In the genomic region with DNA sequence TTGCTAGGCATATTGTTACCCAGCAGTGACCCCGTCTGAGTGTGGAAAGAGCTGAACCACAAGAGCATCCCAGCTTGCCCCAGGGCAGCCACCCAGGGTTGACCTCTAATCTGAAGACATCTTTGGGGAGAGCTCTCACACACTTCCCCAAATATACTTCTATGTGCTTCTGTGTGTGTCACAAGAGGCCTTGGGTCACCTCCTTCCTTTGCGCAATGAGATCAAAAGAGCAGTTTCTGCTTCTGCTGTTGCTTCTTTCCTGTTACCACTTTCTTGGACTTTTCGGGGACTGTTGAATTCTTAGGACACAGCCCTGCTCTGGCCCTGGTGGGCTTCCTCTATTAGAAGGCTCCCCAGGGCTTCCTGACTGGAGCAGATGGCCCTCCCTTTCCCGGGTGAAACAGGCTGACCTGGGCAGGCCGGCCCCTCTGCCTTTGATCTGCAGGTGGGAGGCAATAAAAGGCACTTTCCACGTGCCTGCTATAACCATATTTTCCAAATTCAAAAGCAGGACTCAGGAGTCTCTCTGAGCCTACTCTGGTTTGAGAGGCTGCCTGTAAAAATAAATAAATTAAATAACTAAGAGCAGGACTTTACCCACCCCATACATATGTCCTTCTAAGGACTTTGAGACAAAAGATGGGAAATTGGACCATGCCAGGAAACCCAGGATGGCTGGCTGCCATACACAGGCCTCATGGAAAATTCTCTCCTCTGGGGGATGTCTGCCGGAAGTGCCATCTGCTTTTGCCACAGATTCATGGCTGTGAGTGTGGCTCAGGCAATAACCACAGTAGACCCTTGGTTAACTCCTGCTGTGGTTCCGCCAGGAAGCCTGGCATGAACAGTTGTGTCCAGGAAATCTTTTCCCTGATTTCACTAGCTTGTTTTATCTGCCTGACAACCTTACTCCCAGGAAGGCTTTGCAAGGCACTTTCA, we compare ENCODE assay signal across 1 cellular context.
TF ChIP-seq lines count a peak whose summit lies in the region.

No MANE protein-coding gene starts in this region.

TF ChIP-seq in H1, 55 proteins besides CTCF, POLR2A, EP300 and RAD21:
- TF ChIP-seq MAFK (IDR thresholded peaks at IDR 0.05; ENCODE audit: low read depth, low read length) (no peak), CHD1 (IDR thresholded peaks at IDR 0.05; ENCODE audit: low read depth, low read length) (no peak), RBBP5 (IDR thresholded peaks at IDR 0.05; ENCODE audit: borderline replicate concordance, low read depth, low read length) (no peak), POLR2AphosphoS5 (IDR thresholded peaks at IDR 0.05; ENCODE audit: low read depth, low read length) (no peak), SRF (IDR thresholded peaks at IDR 0.05; ENCODE audit: low read depth, low read length) (no peak), EZH2 (IDR thresholded peaks at IDR 0.05; ENCODE audit: low read depth, low read length, severe bottlenecking) (no peak), NANOG (IDR thresholded peaks at IDR 0.05; ENCODE audit: insufficient read depth, low read depth, low read length, poor library complexity, severe bottlenecking) (no peak)
- TF ChIP-seq, protein P1, sequence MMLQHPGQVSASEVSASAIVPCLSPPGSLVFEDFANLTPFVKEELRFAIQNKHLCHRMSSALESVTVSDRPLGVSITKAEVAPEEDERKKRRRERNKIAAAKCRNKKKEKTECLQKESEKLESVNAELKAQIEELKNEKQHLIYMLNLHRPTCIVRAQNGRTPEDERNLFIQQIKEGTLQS (IDR thresholded peaks at IDR 0.05; ENCODE audit: insufficient read depth, low read depth, low read length) = no peak
- TF ChIP-seq, protein P2, sequence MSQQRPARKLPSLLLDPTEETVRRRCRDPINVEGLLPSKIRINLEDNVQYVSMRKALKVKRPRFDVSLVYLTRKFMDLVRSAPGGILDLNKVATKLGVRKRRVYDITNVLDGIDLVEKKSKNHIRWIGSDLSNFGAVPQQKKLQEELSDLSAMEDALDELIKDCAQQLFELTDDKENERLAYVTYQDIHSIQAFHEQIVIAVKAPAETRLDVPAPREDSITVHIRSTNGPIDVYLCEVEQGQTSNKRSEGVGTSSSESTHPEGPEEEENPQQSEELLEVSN (IDR thresholded peaks at IDR 0.05) = no peak
